14 cellular contexts compared by ENCODE assay signal in the genomic region with DNA sequence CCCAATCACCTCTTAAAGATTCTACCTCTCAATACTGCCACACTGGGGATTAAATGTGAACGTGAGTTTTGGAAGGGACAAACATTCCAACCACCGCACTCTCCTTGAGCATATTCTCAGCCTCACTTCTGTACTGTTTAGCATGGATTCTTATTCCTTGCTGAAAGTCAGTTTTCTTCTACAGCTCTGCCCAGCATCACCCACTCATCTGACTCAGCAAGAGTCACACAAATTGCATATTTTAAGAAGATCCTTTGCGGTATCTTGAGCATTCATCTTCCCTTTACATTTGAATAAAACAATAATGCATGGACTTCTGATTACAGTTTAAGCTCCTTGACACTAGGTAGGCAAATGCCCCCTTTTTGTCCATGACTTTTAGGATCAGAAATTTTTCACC.
DNase-seq lines count a peak whose midpoint lies in the region; ATAC-seq and TF ChIP-seq lines count a peak whose summit lies in the region.
"Had no signal": no experiment of that assay in that cellular context is flagged by ENCODE, and none has a peak within 500 bp of the region (broad histone marks: within the 10 kb centered on the region; RNA-seq: fewer than 3 reads in every experiment).

No MANE protein-coding gene starts in this region.

- peak overlapping the region; percentile 30; the same call in 1 of the 2 replicates for H3K27ac Mint-ChIP-seq in GM23338

- H3K79me2 ChIP-seq in ACC112 (ENCODE audit: control insufficient read depth, insufficient read depth, low read length, unreplicated experiment) (peaks cover 63% of the 10 kb centered on the region), GM23338 (replicated peaks; ENCODE audit: insufficient read depth) (peaks cover 34% of the 10 kb centered on the region)

- peaks cover 33% of the 10 kb centered on the region for H3K36me3 Mint-ChIP-seq in GM23338 (ENCODE audit: low read depth)

- H3K9me3 ChIP-seq in mesenchymal stem cell (ENCODE audit: control insufficient read depth, low read length): no peaks in the 10 kb centered on the region
- H3K9me3 ChIP-seq: sigmoid colon had no signal

- H3K4me1 ChIP-seq in ACC112 (ENCODE audit: control insufficient read depth, insufficient read depth, low read length, unreplicated experiment) (peaks cover 38% of the 10 kb centered on the region), GM23338 (ENCODE audit: insufficient read depth) (peaks cover 13% of the 10 kb centered on the region), mesenchymal stem cell (ENCODE audit: control insufficient read depth, insufficient read depth, low read depth, low read length) (peaks cover 4% of the 10 kb centered on the region)

- peak overlapping the region; percentile 51 for H3K9ac ChIP-seq in mesenchymal stem cell (ENCODE audit: low read length)

- H3K4me2 ChIP-seq in GM23338: no peak overlapping the region
- no peak overlapping the region for H3K4me2 ChIP-seq in mesenchymal stem cell (ENCODE audit: low read length, poor library complexity, severe bottlenecking)

- no peak for TF ChIP-seq CTCF in GM23338 (conservative IDR thresholded peaks at IDR 0.05; ENCODE audit: low read depth in 2 of 2)
- no peak for TF ChIP-seq CTCF in astrocyte of the spinal cord (IDR thresholded peaks at IDR 0.05; ENCODE audit: low read depth, low read length)

- peaks cover 34% of the 10 kb centered on the region for H3K36me3 ChIP-seq in ACC112 (ENCODE audit: insufficient read depth, low read length)
- H3K36me3 ChIP-seq in GM23338 (ENCODE audit: insufficient read depth): no peaks in the 10 kb centered on the region
- peaks cover 7 to 77% of the 10 kb centered on the region in 2 experiments for H3K36me3 ChIP-seq in mesenchymal stem cell (ENCODE audit: control insufficient read depth in 1 of 2, insufficient read depth in 2 of 2, low read depth in 1 of 2, low read length in 2 of 2)

- ATAC-seq in GM23338 (no peak), HG03342 (IDR thresholded peaks at IDR 0.05; ENCODE audit: unreplicated experiment) (no peak), HG03354 (IDR thresholded peaks at IDR 0.05; ENCODE audit: poor library complexity, severe bottlenecking, unreplicated experiment) (no peak)

- no peak overlapping the region for H4K8ac ChIP-seq in mesenchymal stem cell (ENCODE audit: low read length)

- DNase-seq in GM23338 (ENCODE audit: low spot score) (no peak), astrocyte of the spinal cord (ENCODE audit: low read depth, low spot score) (peak; percentile 59), mesenchymal stem cell (no peak), SIG-M5 treated with dmso at 0.1 percent for 504 hours (lab: John Stamatoyannopoulos, UW; ENCODE audit: unreplicated experiment) (no peak)
- no peak for DNase-seq in NK-92 treated with Interleukin-12 subunit alpha and Interleukin-12 subunit beta, amount 100 ng/mL, for 24 hours (lab: John Stamatoyannopoulos, UW)
- DNase-seq: activated CD4-positive, alpha-beta T cell treated with anti-CD3 and anti-CD28 coated beads, Interleukin-2, amount 50 U/mL, for 1 hour; aorta; erythroblast; NCI-H345; Right ventricle myocardium superior; sigmoid colon had no signal

- no peak overlapping the region for H2AK5ac ChIP-seq in mesenchymal stem cell (ENCODE audit: low read length, severe bottlenecking)

- H4K20me1 ChIP-seq in GM23338 (replicated peaks; ENCODE audit: insufficient read depth): 0 out of 2 replicates have a peak, but pooled peaks cover 1% of the 10 kb centered on the region

- no peak overlapping the region for H2AFZ ChIP-seq in ACC112 (ENCODE audit: low read length, unreplicated experiment)
- H2AFZ ChIP-seq in GM23338: no peak overlapping the region
- H2AFZ ChIP-seq in mesenchymal stem cell (ENCODE audit: low read depth, low read length): no peak overlapping the region

- peaks cover 4% of the 10 kb centered on the region; the same call in 1 of the 3 replicates for H3K9me3 Mint-ChIP-seq in GM23338

- no peak overlapping the region for H3K23ac ChIP-seq in mesenchymal stem cell (ENCODE audit: low read length in 2 of 2)

- H3K18ac ChIP-seq in mesenchymal stem cell (ENCODE audit: low read depth in 1 of 2, low read length in 2 of 2): no peak overlapping the region

- H3K27ac ChIP-seq in ACC112 (ENCODE audit: low read depth, low read length) (peak overlapping the region; percentile 81), GM23338 (ENCODE audit: low read depth) (no peak overlapping the region), mesenchymal stem cell (ENCODE audit: low read length, poor library complexity, severe bottlenecking) (no peak overlapping the region)

- H3K27me3 ChIP-seq in ACC112 (ENCODE audit: insufficient read depth, low read length): no peaks in the 10 kb centered on the region
- H3K27me3 ChIP-seq in GM23338 (ENCODE audit: insufficient read depth): no peaks in the 10 kb centered on the region
- no peaks in the 10 kb centered on the region for H3K27me3 ChIP-seq in mesenchymal stem cell (ENCODE audit: control insufficient read depth in 1 of 2, insufficient read depth in 1 of 2, low read length in 2 of 2)
- H3K27me3 ChIP-seq: sigmoid colon had no signal

- H4K91ac ChIP-seq in mesenchymal stem cell (ENCODE audit: low read length): no peak overlapping the region

- peaks cover 19% of the 10 kb centered on the region for H3K4me1 Mint-ChIP-seq in GM23338

- H2BK120ac ChIP-seq in mesenchymal stem cell (ENCODE audit: low read depth, low read length): no peak overlapping the region

- WGBS in mesenchymal stem cell: 90% methylated on average over 3 of the region's 3 CpGs

- H3K79me1 ChIP-seq in mesenchymal stem cell (replicated peaks; ENCODE audit: low read length, poor library complexity, severe bottlenecking): peaks cover 37% of the 10 kb centered on the region

- H3F3A ChIP-seq in GM23338 (replicated peaks; ENCODE audit: low read depth): no peaks in the 10 kb centered on the region

- in situ Hi-C loops in astrocyte of the spinal cord (cut with HindIII; ENCODE audit: low sequenced_read_pairs): no loop called here

- H2BK12ac ChIP-seq in mesenchymal stem cell (ENCODE audit: low read length in 2 of 2): no peak overlapping the region

- no peak overlapping the region for H3K4me3 Mint-ChIP-seq in GM23338

- no peaks in the 10 kb centered on the region for H3K27me3 Mint-ChIP-seq in GM23338 (ENCODE audit: insufficient read depth, low read depth, poor library complexity)

- H3K14ac ChIP-seq in mesenchymal stem cell (ENCODE audit: low read length in 2 of 2): no peak overlapping the region

- H2BK5ac ChIP-seq in mesenchymal stem cell (ENCODE audit: low read depth, low read length, poor library complexity, severe bottlenecking): no peak overlapping the region

- H3K4ac ChIP-seq in mesenchymal stem cell (ENCODE audit: low read depth in 1 of 2, low read length in 2 of 2): no peak overlapping the region

- H3K4me3 ChIP-seq in ACC112 (ENCODE audit: low read depth, low read length): peak overlapping the region; percentile 23
- no peak overlapping the region for H3K4me3 ChIP-seq in GM23338
- H3K4me3 ChIP-seq in astrocyte of the spinal cord (ENCODE audit: low read depth, low read length): no peak overlapping the region
- peak overlapping the region in 1 of 2 experiments; percentile 3 for H3K4me3 ChIP-seq in mesenchymal stem cell (ENCODE audit: insufficient read depth in 1 of 2, low read depth in 1 of 2, low read length in 2 of 2)
- H3K4me3 ChIP-seq: sigmoid colon had no signal

- H3K9me2 ChIP-seq in GM23338 (ENCODE audit: insufficient read depth): no peaks in the 10 kb centered on the region

- H2BK15ac ChIP-seq in mesenchymal stem cell (ENCODE audit: low read depth, poor library complexity, severe bottlenecking): no peak overlapping the region

TF ChIP-seq in GM23338, 12 proteins besides CTCF, POLR2A, EP300 and RAD21 (continues in another document):
- TF ChIP-seq, protein P1, sequence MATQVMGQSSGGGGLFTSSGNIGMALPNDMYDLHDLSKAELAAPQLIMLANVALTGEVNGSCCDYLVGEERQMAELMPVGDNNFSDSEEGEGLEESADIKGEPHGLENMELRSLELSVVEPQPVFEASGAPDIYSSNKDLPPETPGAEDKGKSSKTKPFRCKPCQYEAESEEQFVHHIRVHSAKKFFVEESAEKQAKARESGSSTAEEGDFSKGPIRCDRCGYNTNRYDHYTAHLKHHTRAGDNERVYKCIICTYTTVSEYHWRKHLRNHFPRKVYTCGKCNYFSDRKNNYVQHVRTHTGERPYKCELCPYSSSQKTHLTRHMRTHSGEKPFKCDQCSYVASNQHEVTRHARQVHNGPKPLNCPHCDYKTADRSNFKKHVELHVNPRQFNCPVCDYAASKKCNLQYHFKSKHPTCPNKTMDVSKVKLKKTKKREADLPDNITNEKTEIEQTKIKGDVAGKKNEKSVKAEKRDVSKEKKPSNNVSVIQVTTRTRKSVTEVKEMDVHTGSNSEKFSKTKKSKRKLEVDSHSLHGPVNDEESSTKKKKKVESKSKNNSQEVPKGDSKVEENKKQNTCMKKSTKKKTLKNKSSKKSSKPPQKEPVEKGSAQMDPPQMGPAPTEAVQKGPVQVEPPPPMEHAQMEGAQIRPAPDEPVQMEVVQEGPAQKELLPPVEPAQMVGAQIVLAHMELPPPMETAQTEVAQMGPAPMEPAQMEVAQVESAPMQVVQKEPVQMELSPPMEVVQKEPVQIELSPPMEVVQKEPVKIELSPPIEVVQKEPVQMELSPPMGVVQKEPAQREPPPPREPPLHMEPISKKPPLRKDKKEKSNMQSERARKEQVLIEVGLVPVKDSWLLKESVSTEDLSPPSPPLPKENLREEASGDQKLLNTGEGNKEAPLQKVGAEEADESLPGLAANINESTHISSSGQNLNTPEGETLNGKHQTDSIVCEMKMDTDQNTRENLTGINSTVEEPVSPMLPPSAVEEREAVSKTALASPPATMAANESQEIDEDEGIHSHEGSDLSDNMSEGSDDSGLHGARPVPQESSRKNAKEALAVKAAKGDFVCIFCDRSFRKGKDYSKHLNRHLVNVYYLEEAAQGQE (IDR thresholded peaks at IDR 0.05; ENCODE audit: unreplicated experiment): no peak
- TF ChIP-seq EZH2phosphoT487 (IDR thresholded peaks at IDR 0.05; ENCODE audit: unreplicated experiment) (no peak), CREB1 (CRISPR knock-in tag; IDR thresholded peaks at IDR 0.05; ENCODE audit: low read depth) (no peak), STAT1 (IDR thresholded peaks at IDR 0.05; ENCODE audit: unreplicated experiment) (no peak), EZH2 (IDR thresholded peaks at IDR 0.05; ENCODE audit: low read depth, unreplicated experiment) (no peak)
